ENCODE assay signal across 8 cellular contexts in the genomic region with DNA sequence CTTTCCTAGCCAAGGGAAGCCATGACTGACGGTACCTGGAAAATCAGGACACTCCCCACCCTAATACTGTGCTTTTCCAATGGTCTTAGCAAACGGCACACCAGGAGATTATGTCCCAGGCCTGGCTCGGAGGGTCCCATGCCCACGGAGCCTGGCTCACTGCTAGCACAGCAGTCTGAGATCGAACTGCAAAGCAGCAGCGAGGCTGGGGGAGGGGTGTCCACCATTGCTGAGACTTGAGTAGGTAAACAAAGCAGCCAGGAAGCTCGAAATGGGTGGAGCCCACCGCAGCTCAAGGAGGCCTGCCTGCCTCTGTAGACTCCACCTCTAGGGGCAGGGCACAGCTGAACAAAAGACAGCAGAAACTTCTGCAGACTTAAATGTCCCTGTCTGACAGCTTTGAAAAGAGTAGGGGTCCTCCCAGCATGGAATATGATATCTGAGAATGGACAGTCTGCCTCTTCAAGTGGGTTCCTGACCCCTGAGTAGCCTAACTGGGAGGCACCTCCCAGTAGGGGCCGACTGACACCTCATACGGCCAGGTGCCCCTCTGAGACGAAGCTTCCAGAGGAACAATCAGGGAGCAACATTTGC. TPM values are rescaled to one million over a fixed set of nuclear protein-coding genes. Genes with fewer than 3 reads are reported as not detected.
"Had no signal": no experiment of that assay in that cellular context is flagged by ENCODE, and none has a peak within 500 bp of the region (broad histone marks: within the 10 kb centered on the region; RNA-seq: fewer than 3 reads in every experiment).

No MANE protein-coding gene starts in this region.

RNA-seq across cellular contexts. Expression of a gene that starts 34.6 kb away (rescaled TPM):
- total RNA-seq: activated CD4-positive, alpha-beta T cell treated with anti-CD3 and anti-CD28 coated beads for 36 hours; activated CD4-positive, alpha-beta T cell treated with anti-CD3 and anti-CD28 coated beads, Interleukin-2, amount 10 ng/mL, durations not matched to agents 7 days and 5 days; activated CD8-positive, alpha-beta T cell treated with anti-CD3 and anti-CD28 coated beads, Interleukin-2, amount 10 ng/mL, durations not matched to agents 7 days and 5 days; activated naive CD8-positive, alpha-beta T cell treated with anti-CD3 and anti-CD28 coated beads, Interleukin-2, amount 10 ng/mL, durations not matched to agents 7 days and 5 days; activated T-helper 2 cell treated with anti-CD3 and anti-CD28 coated beads, Interferon-gamma antibody, Interleukin-2, Interleukin-4, amounts not matched to agents 10 μg/mL and 5 μg/mL and 100 μg/mL, durations not matched to agents 14 hours and 24 hours and 36 hours; OCI-LY7; T-helper 1 cell treated with Interleukin-12 subunit alpha and Interleukin-12 subunit beta and Interleukin-4 antibody, amounts not matched to agents 30 ng/mL and 1 ng/mL, for 36 hours; T-helper 2 cell treated with Interferon-gamma antibody and Interleukin-4, amounts not matched to agents 100 ng/mL and 5 ng/mL, for 36 hours had no signal
